ENCODE assay signal across 9 cellular contexts in genomic region chr6:161417712-161418457, GRCh38.
DNase-seq lines count a peak whose midpoint lies in the region; ATAC-seq and TF ChIP-seq lines count a peak whose summit lies in the region.
"Had no signal": no experiment of that assay in that cellular context is flagged by ENCODE, and none has a peak within 500 bp of the region (broad histone marks: within the 10 kb centered on the region; RNA-seq: fewer than 3 reads in every experiment).

No MANE protein-coding gene starts in this region.

- DNase-seq in NCI-H2171 (lab: John Stamatoyannopoulos, UW), result peak; percentile 57
- DNase-seq in fibroblast of peridontal ligament (ENCODE audit: extremely low read depth), result peak; percentile 58
- DNase-seq in sciatic nerve (ENCODE audit: low spot score), result no peak
- DNase-seq in globus pallidus (ENCODE audit: low spot score), result no peak
- DNase-seq in PC-9, result no peak
- no peak for DNase-seq in H9
- DNase-seq: activated effector memory CD4-positive, alpha-beta T cell treated with Interleukin-2 at 50 U/mL for 16 hours had no signal

- H2BK120ac ChIP-seq in H9 (ENCODE audit: low read depth, low read length, poor library complexity, severe bottlenecking), result no peak overlapping the region

- H4K8ac ChIP-seq in H9 (replicated peaks; ENCODE audit: insufficient read length, low read depth, low read length), result no peak overlapping the region

- H3K27ac ChIP-seq in PC-9, result no peak overlapping the region
- no peak overlapping the region for H3K27ac ChIP-seq in H9 (ENCODE audit: insufficient read length, low read depth, low read length)

- no peak overlapping the region for H2BK20ac ChIP-seq in H9 (ENCODE audit: low read depth, low read length, poor library complexity, severe bottlenecking)

- H3K36me3 ChIP-seq in PC-9 (ENCODE audit: low read depth), result no peaks in the 10 kb centered on the region

- H2BK12ac ChIP-seq in H9 (ENCODE audit: insufficient read length, low read depth, low read length), result no peak overlapping the region

- H3T11ph ChIP-seq in H9 (ENCODE audit: low read length), result no peak overlapping the region

- H2AFZ ChIP-seq in PC-9 (no peak overlapping the region), H9 (ENCODE audit: low read length) (no peak overlapping the region)

- H3K18ac ChIP-seq in H9 (ENCODE audit: insufficient read length, low read depth, low read length), result no peak overlapping the region

- no peak overlapping the region for H2AK5ac ChIP-seq in H9 (ENCODE audit: insufficient read length, low read length)

- no peaks in the 10 kb centered on the region for H3K9me2 ChIP-seq in PC-9 (ENCODE audit: insufficient read depth)

- peaks cover 5% of the 10 kb centered on the region for H3K27me3 Mint-ChIP-seq in H9 (ENCODE audit: low read depth)

- no peaks in the 10 kb centered on the region for H3K36me3 Mint-ChIP-seq in H9 (ENCODE audit: insufficient read depth in 1 of 3, low read depth in 3 of 3)

- H3K4ac ChIP-seq in H9 (ENCODE audit: low read depth, low read length), result no peak overlapping the region

- no peak overlapping the region for H4K5ac ChIP-seq in H9 (ENCODE audit: insufficient read length, low read depth, low read length)

- H3K14ac ChIP-seq in H9 (ENCODE audit: insufficient read depth, low read length), result no peak overlapping the region

- no peak overlapping the region for H3K56ac ChIP-seq in H9 (ENCODE audit: insufficient read length, low read depth, low read length)

- no peak overlapping the region; a peak in 1 of 7 replicates for H3K27ac Mint-ChIP-seq in H9

- H2BK5ac ChIP-seq in H9 (ENCODE audit: insufficient read length, low read length), result no peak overlapping the region

- H3K27me3 ChIP-seq in PC-9 (ENCODE audit: insufficient read depth, low read depth) (peaks cover 57% of the 10 kb centered on the region), H9 (ENCODE audit: insufficient read depth, low read length) (no peaks in the 10 kb centered on the region)

- H2BK15ac ChIP-seq in H9 (ENCODE audit: low read depth, low read length), result no peak overlapping the region

- no peak overlapping the region for H3K23ac ChIP-seq in H9 (ENCODE audit: insufficient read length, low read depth, low read length)

- CTCF ChIA-PET in PC-9 (lab: Charles Lee), result no interaction called here

- H3K4me1 Mint-ChIP-seq in H9, result peaks cover 14 to 18% of the 10 kb centered on the region in 2 experiments

- WGBS in H9 (ENCODE audit: extremely low coverage, insufficient read length, low lambda C conversion rate), result no CpG with 5 or more reads among the region's 8 CpGs

- intact Hi-C loops in sciatic nerve (cut with DNase I) (loop anchor here (5.0 kb wide), 1 partner anchor 1219 kb away; no protein-coding TSS in a partner anchor), PC-9 (cut with micrococcal nuclease; ENCODE audit: unreplicated experiment) (no loop called here)

- no TSS peak for BruUV-seq in PC-9 (replicated peaks; lab: Mats Ljungman, UMichigan)

- no peaks in the 10 kb centered on the region for H3K79me1 ChIP-seq in H9 (ENCODE audit: insufficient read depth, low read depth, low read length, poor library complexity, severe bottlenecking)

- ATAC-seq in GM18861 (IDR thresholded peaks at IDR 0.05; ENCODE audit: unreplicated experiment), result peak; percentile 13
- ATAC-seq in sciatic nerve, result peak; percentile 88
- ATAC-seq in GM21381 (IDR thresholded peaks at IDR 0.05; ENCODE audit: unreplicated experiment), result no peak

- H3K4me1 ChIP-seq in PC-9 (replicated peaks; ENCODE audit: insufficient read depth) (no peaks in the 10 kb centered on the region), H9 (ENCODE audit: insufficient read depth, low read length) (no peaks in the 10 kb centered on the region)

- no peak overlapping the region for H3K4me3 ChIP-seq in PC-9

- no peak overlapping the region for H3K4me2 ChIP-seq in PC-9
- no peak overlapping the region for H3K4me2 ChIP-seq in H9 (ENCODE audit: insufficient read depth, insufficient read length, low read length)

- no peak overlapping the region for H3K4me3 Mint-ChIP-seq in H9

- no peaks in the 10 kb centered on the region for H3F3A ChIP-seq in PC-9 (ENCODE audit: insufficient read depth, low read depth)

- no peak overlapping the region for H3K9ac ChIP-seq in H9 (ENCODE audit: extremely low read depth, insufficient read length, low read length)

- POLR2A ChIA-PET in PC-9 (lab: Charles Lee; ENCODE audit: unreplicated experiment), result no interaction called here

- H4K20me1 ChIP-seq in PC-9 (ENCODE audit: insufficient read depth) (no peaks in the 10 kb centered on the region), H9 (ENCODE audit: control insufficient read depth, insufficient read depth, insufficient read length) (no peaks in the 10 kb centered on the region)

- H3K79me2 ChIP-seq in PC-9 (ENCODE audit: low read depth) (no peaks in the 10 kb centered on the region), H9 (ENCODE audit: insufficient read depth, low read length) (no peaks in the 10 kb centered on the region)

- H3K9me3 Mint-ChIP-seq in H9, result no peaks in the 10 kb centered on the region

- no peaks in the 10 kb centered on the region for H3K9me3 ChIP-seq in PC-9 (ENCODE audit: insufficient read depth, low read depth)
- H3K9me3 ChIP-seq in H9 (ENCODE audit: control insufficient read depth, low read depth, low read length), result no peaks in the 10 kb centered on the region

- H3K23me2 ChIP-seq in H9 (ENCODE audit: insufficient read length, low read depth, low read length, poor library complexity, severe bottlenecking), result no peaks in the 10 kb centered on the region

- H4K91ac ChIP-seq in H9 (ENCODE audit: insufficient read length, low read depth, low read length), result no peak overlapping the region

- TF ChIP-seq CTCF in PC-9 (conservative IDR thresholded peaks at IDR 0.05) (no peak), H9 (conservative IDR thresholded peaks at IDR 0.05) (no peak)

Comparison
In these comparisons a context has a peak if more than half of its experiments do, and no peak if none do; other contexts are left out.
1. DNase-seq: peak in NCI-H2171 (single experiment) and fibroblast of peridontal ligament (single experiment); none in sciatic nerve (single experiment), globus pallidus (single experiment), PC-9 (0 of 2) and H9 (single experiment).